Comparison of ENCODE assay signal across 17 cellular contexts in genomic region chr4:3451956-3452355, GRCh38. TPM values are rescaled to one million over a fixed set of nuclear protein-coding genes. Genes with fewer than 3 reads are reported as not detected.
DNase-seq lines count a peak whose midpoint lies in the region; ATAC-seq and TF ChIP-seq lines count a peak whose summit lies in the region.
"Had no signal": no experiment of that assay in that cellular context is flagged by ENCODE, and none has a peak within 500 bp of the region (broad histone marks: within the 10 kb centered on the region; RNA-seq: fewer than 3 reads in every experiment).

No MANE protein-coding gene starts in this region.

- POLR2A ChIA-PET in BJ (lab: Charles Lee) = no interaction called here
- POLR2A ChIA-PET in activated CD4-positive, alpha-beta memory T cell treated with anti-CD3 and anti-CD28 coated beads, Interleukin-2, amount 10 ng/mL, durations not matched to agents 7 days and 5 days (lab: Charles Lee) = no interaction called here

- H3K4me3 Mint-ChIP-seq in activated CD4-positive, alpha-beta memory T cell treated with anti-CD3 and anti-CD28 coated beads, Interleukin-2, amount 10 ng/mL, durations not matched to agents 7 days and 5 days = no peak overlapping the region
- no peak overlapping the region for H3K4me3 Mint-ChIP-seq in progenitor cell of endocrine pancreas (ENCODE audit: low read depth)

- H3K36me3 ChIP-seq in BJ (ENCODE audit: control insufficient read depth, insufficient read depth, low read length) (no peaks in the 10 kb centered on the region), mucosa of descending colon (ENCODE audit: low read depth) (no peaks in the 10 kb centered on the region)
- H3K36me3 ChIP-seq: heart left ventricle, uterus had no signal

- H3K9me3 ChIP-seq in mucosa of descending colon = peaks cover 8% of the 10 kb centered on the region
- H3K9me3 ChIP-seq: uterus had no signal

- H3K27me3 ChIP-seq in BJ (ENCODE audit: control insufficient read depth, insufficient read depth, low read length) = no peaks in the 10 kb centered on the region
- H3K27me3 ChIP-seq: heart left ventricle, uterus had no signal

- H3K4me1 ChIP-seq in mucosa of descending colon (ENCODE audit: low read depth) = no peaks in the 10 kb centered on the region
- H3K4me1 ChIP-seq: heart left ventricle, uterus had no signal

- ATAC-seq in esophagus mucosa = peak; percentile 38
- ATAC-seq in mucosa of descending colon = peak; percentile 22
- ATAC-seq in HG03135 (IDR thresholded peaks at IDR 0.05; ENCODE audit: unreplicated experiment) = no peak
- ATAC-seq: heart left ventricle, Right ventricle myocardium inferior had no signal

- H3K36me3 Mint-ChIP-seq in activated CD4-positive, alpha-beta memory T cell treated with anti-CD3 and anti-CD28 coated beads, Interleukin-2, amount 10 ng/mL, durations not matched to agents 7 days and 5 days (ENCODE audit: low read depth) = no peaks in the 10 kb centered on the region
- peaks cover 3% of the 10 kb centered on the region for H3K36me3 Mint-ChIP-seq in progenitor cell of endocrine pancreas (ENCODE audit: insufficient read depth)

- intact Hi-C loops in mucosa of descending colon (cut with DNase I, micrococcal nuclease) = no loop called here

- no peaks in the 10 kb centered on the region for H3K9me3 Mint-ChIP-seq in activated CD4-positive, alpha-beta memory T cell treated with anti-CD3 and anti-CD28 coated beads, Interleukin-2, amount 10 ng/mL, durations not matched to agents 7 days and 5 days
- H3K9me3 Mint-ChIP-seq in progenitor cell of endocrine pancreas (ENCODE audit: low read depth) = peaks cover 8% of the 10 kb centered on the region

- H3K27ac Mint-ChIP-seq in activated CD4-positive, alpha-beta memory T cell treated with anti-CD3 and anti-CD28 coated beads, Interleukin-2, amount 10 ng/mL, durations not matched to agents 7 days and 5 days = no peak overlapping the region
- no peak overlapping the region for H3K27ac Mint-ChIP-seq in progenitor cell of endocrine pancreas

- no peak for TF ChIP-seq CTCF in BJ (IDR thresholded peaks at IDR 0.05; ENCODE audit: insufficient read depth, low read depth, low read length)
- TF ChIP-seq CTCF in mucosa of descending colon (IDR thresholded peaks at IDR 0.05) = no peak
- no peak for TF ChIP-seq CTCF in progenitor cell of endocrine pancreas (IDR thresholded peaks at IDR 0.05; ENCODE audit: unreplicated experiment)

- CTCF ChIA-PET in BJ (lab: Yijun Ruan, JAX) = interaction anchor here (0.6 to 2.0 kb wide), 3 partner anchors 10 to 165 kb away, joined by 3 to 14 read pairs (median 7); partner anchors contain the start of gene HGFAC
- CTCF ChIA-PET in activated CD4-positive, alpha-beta memory T cell treated with anti-CD3 and anti-CD28 coated beads, Interleukin-2, amount 10 ng/mL, durations not matched to agents 7 days and 5 days (lab: Charles Lee) = no interaction called here

- peaks cover 2% of the 10 kb centered on the region for H3K27me3 Mint-ChIP-seq in activated CD4-positive, alpha-beta memory T cell treated with anti-CD3 and anti-CD28 coated beads, Interleukin-2, amount 10 ng/mL, durations not matched to agents 7 days and 5 days
- H3K27me3 Mint-ChIP-seq in progenitor cell of endocrine pancreas = no peaks in the 10 kb centered on the region

- DNase-seq in BJ (ENCODE audit: low read depth) (peak; percentile 26), RPMI7951 (ENCODE audit: low read depth) (peak; percentile 33), mucosa of descending colon (no peak), progenitor cell of endocrine pancreas (ENCODE audit: low spot score, unreplicated experiment) (no peak)
- DNase-seq in stimulated activated CD4-positive, alpha-beta T cell treated with anti-CD3 and anti-CD28 coated beads, Interleukin-4, amount 100 ng/mL, for 4 hours = no peak
- DNase-seq in activated CD4-positive, alpha-beta memory T cell treated with anti-CD3 and anti-CD28 coated beads, Interleukin-2, amount 10 ng/mL, durations not matched to agents 7 days and 5 days = no peak
- DNase-seq: activated CD8-positive, alpha-beta memory T cell treated with anti-CD3 and anti-CD28 coated beads for 24 hours; activated naive CD4-positive, alpha-beta T cell treated with Interleukin-2 at 50 U/mL for 16 hours; cortex of kidney; DMS79 treated with DMSO at 0.1 percent for 48 hours; uterus had no signal

- no peaks in the 10 kb centered on the region for H3K4me1 Mint-ChIP-seq in activated CD4-positive, alpha-beta memory T cell treated with anti-CD3 and anti-CD28 coated beads, Interleukin-2, amount 10 ng/mL, durations not matched to agents 7 days and 5 days
- peaks cover 4% of the 10 kb centered on the region for H3K4me1 Mint-ChIP-seq in progenitor cell of endocrine pancreas (ENCODE audit: low read depth)

- H3K4me3 ChIP-seq in BJ (ENCODE audit: low read depth, low read length) = no peak overlapping the region
- no peak overlapping the region for H3K4me3 ChIP-seq in mucosa of descending colon
- H3K4me3 ChIP-seq: heart left ventricle, uterus had no signal

RNA-seq across cellular contexts. Expression of gene HGFAC, which starts 10.2 kb away (rescaled TPM):
- polyA plus RNA-seq in BJ (2011; rRNA removed) = not detected in 2 replicates
- not detected in 2 replicates for polyA minus RNA-seq in BJ (2011; rRNA and poly(A)+ RNA removed)
- not detected in 2 replicates for total RNA-seq in RPMI7951 (2014; rRNA removed; shearing (Covaris generic))
- not detected for total RNA-seq in esophagus mucosa
- total RNA-seq in mucosa of descending colon = under 1 TPM in 1 of 3 donors, not detected in 2; 0.95 TPM
- total RNA-seq in activated CD4-positive, alpha-beta memory T cell treated with anti-CD3 and anti-CD28 coated beads, Interleukin-2, amount 10 ng/mL, durations not matched to agents 7 days and 5 days = not detected
- total RNA-seq in progenitor cell of endocrine pancreas = 6.7 and 7.5 TPM in 2 replicates
- total RNA-seq: HT1080, omental fat pad had no signal

RNA-seq across cellular contexts. Expression of gene DOK7, which starts 11.2 kb away (rescaled TPM):
- not detected in 2 replicates for polyA plus RNA-seq in BJ (2011; rRNA removed)
- not detected in 2 replicates for polyA minus RNA-seq in BJ (2011; rRNA and poly(A)+ RNA removed)
- not detected in 2 replicates for total RNA-seq in RPMI7951 (2014; rRNA removed; shearing (Covaris generic))
- 0.36 TPM for total RNA-seq in esophagus mucosa
- under 1 TPM; 0.28 to 0.61 (median 0.39) TPM for total RNA-seq in mucosa of descending colon
- total RNA-seq in activated CD4-positive, alpha-beta memory T cell treated with anti-CD3 and anti-CD28 coated beads, Interleukin-2, amount 10 ng/mL, durations not matched to agents 7 days and 5 days = not detected
- total RNA-seq in progenitor cell of endocrine pancreas = 0.13 TPM in 1 of 2 replicates, not detected in the other
- total RNA-seq: HT1080, omental fat pad had no signal

Comparison
In these comparisons a context has a peak if more than half of its experiments do, and no peak if none do; other contexts are left out.
1. DNase-seq: peak in BJ (single experiment) and RPMI7951 (single experiment); none in mucosa of descending colon (0 of 3), stimulated activated CD4-positive, alpha-beta T cell treated with anti-CD3 and anti-CD28 coated beads, Interleukin-4, amount 100 ng/mL, for 4 hours (0 of 2), activated CD4-positive, alpha-beta memory T cell treated with anti-CD3 and anti-CD28 coated beads, Interleukin-2, amount 10 ng/mL, durations not matched to agents 7 days and 5 days (single experiment) and progenitor cell of endocrine pancreas (single experiment).